Comparison of ENCODE assay signal across 1 cellular context in genomic region chrX:47216393-47216925, GRCh38.
TF ChIP-seq lines count a peak whose summit lies in the region.

No MANE protein-coding gene starts in this region.

TF ChIP-seq in HepG2, 621 proteins besides CTCF, POLR2A, EP300 and RAD21:
- TF ChIP-seq MYC (CRISPR knock-in tag; IDR thresholded peaks at IDR 0.05; ENCODE audit: borderline replicate concordance): no peak
- TF ChIP-seq CBX2 (IDR thresholded peaks at IDR 0.05; ENCODE audit: low read depth, low read length): no peak
- TF ChIP-seq CBX2 (CRISPR knock-in tag; IDR thresholded peaks at IDR 0.05; ENCODE audit: low read depth): no peak
- no peak for TF ChIP-seq ZNF10 (CRISPR knock-in tag; IDR thresholded peaks at IDR 0.05; ENCODE audit: borderline replicate concordance, low read depth)
- TF ChIP-seq RBM39 (IDR thresholded peaks at IDR 0.05; ENCODE audit: low read depth, low read length, poor library complexity, severe bottlenecking): no peak
- TF ChIP-seq, protein P1, sequence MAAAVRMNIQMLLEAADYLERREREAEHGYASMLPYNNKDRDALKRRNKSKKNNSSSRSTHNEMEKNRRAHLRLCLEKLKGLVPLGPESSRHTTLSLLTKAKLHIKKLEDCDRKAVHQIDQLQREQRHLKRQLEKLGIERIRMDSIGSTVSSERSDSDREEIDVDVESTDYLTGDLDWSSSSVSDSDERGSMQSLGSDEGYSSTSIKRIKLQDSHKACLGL (CRISPR knock-in tag; IDR thresholded peaks at IDR 0.05): no peak
- TF ChIP-seq HDAC6 (IDR thresholded peaks at IDR 0.05; ENCODE audit: low read depth, low read length): no peak
- TF ChIP-seq FOSL1 (CRISPR knock-in tag; IDR thresholded peaks at IDR 0.05; ENCODE audit: borderline replicate concordance): no peak
- TF ChIP-seq ZNF530 (CRISPR knock-in tag; IDR thresholded peaks at IDR 0.05; ENCODE audit: low read depth): no peak
- TF ChIP-seq ZNF335 (CRISPR knock-in tag; IDR thresholded peaks at IDR 0.05): no peak
- TF ChIP-seq NFKB2 (CRISPR knock-in tag; IDR thresholded peaks at IDR 0.05; ENCODE audit: borderline replicate concordance): no peak
- no peak for TF ChIP-seq ZNF142 (CRISPR knock-in tag; IDR thresholded peaks at IDR 0.05)
- TF ChIP-seq PRPF4 (IDR thresholded peaks at IDR 0.05; ENCODE audit: low read depth, low read length, poor library complexity, severe bottlenecking): no peak
